31 cellular contexts compared by ENCODE assay signal in the genomic region with DNA sequence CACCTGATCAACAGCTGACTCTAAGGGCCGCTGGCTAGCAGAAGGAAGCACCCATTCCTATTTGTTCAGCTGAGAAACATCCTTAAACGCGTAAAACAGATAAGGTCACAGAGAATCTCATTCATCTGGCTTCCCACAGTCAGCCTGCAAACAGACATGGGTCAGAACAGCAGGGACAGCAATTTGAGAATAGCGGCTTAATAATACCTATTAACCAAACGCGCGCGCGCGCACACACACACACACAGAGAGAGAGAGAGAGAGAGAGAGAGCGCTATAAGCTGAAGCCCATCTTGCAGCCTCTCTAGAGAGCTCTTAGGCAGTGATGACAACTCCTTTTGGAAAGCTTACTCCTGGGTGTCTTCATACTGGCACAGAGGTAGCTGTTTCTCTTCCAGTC. TPM values are rescaled to one million over a fixed set of nuclear protein-coding genes. Genes with fewer than 3 reads are reported as not detected.
"Had no signal": no experiment of that assay in that cellular context is flagged by ENCODE, and none has a peak within 500 bp of the region (broad histone marks: within the 10 kb centered on the region; RNA-seq: fewer than 3 reads in every experiment).

No MANE protein-coding gene starts in this region.

- ATAC-seq: gastrocnemius medialis; naive thymus-derived CD8-positive, alpha-beta T cell; right lobe of liver; stimulated activated naive CD8-positive, alpha-beta T cell treated with anti-CD3 and anti-CD28 coated beads, Interleukin-15, Interleukin-2, amounts not matched to agents 100 U/mL and 50 U/mL, for 24 hours; WTC11 had no signal

- H3K36me3 Mint-ChIP-seq: activated naive CD4-positive, alpha-beta T cell treated with anti-CD3 and anti-CD28 coated beads, Interleukin-2, amount 10 ng/mL, durations not matched to agents 7 days and 5 days; activated naive CD8-positive, alpha-beta T cell treated with anti-CD3 and anti-CD28 coated beads, Interleukin-2, amount 10 ng/mL, durations not matched to agents 7 days and 5 days had no signal

- H3K4me3 ChIP-seq: ascending aorta, cardiac muscle cell, colonic mucosa, gastrocnemius medialis, hepatocyte, neural progenitor cell, right lobe of liver, testis, transverse colon, uterus had no signal

- H3K27me3 Mint-ChIP-seq: activated CD4-positive, alpha-beta memory T cell treated with anti-CD3 and anti-CD28 coated beads, Interleukin-2, amount 10 ng/mL, durations not matched to agents 7 days and 5 days; activated CD4-positive, alpha-beta T cell treated with anti-CD3 and anti-CD28 coated beads, Interleukin-2, amount 10 ng/mL, durations not matched to agents 7 days and 5 days; activated naive CD4-positive, alpha-beta T cell treated with anti-CD3 and anti-CD28 coated beads, Interleukin-2, amount 10 ng/mL, durations not matched to agents 7 days and 5 days; activated naive CD8-positive, alpha-beta T cell treated with anti-CD3 and anti-CD28 coated beads, Interleukin-2, amount 10 ng/mL, durations not matched to agents 7 days and 5 days; activated T-cell treated with anti-CD3 and anti-CD28 coated beads, Interleukin-2, amount 50 U/mL, for 24 hours had no signal

- DNase-seq: activated CD4-positive, alpha-beta memory T cell treated with anti-CD3 and anti-CD28 coated beads, Interleukin-2, amount 10 ng/mL, durations not matched to agents 7 days and 5 days; activated CD4-positive, alpha-beta T cell treated with anti-CD3 and anti-CD28 coated beads for 1 hour; activated CD4-positive, alpha-beta T cell treated with anti-CD3 and anti-CD28 coated beads, Interleukin-2, amount 10 ng/mL, durations not matched to agents 7 days and 5 days; activated CD8-positive, alpha-beta memory T cell treated with anti-CD3 and anti-CD28 coated beads, Interleukin-2, amount 50 U/mL, for 48 hours; activated gamma-delta T cell; activated naive CD4-positive, alpha-beta T cell treated with anti-CD3 and anti-CD28 coated beads, Interleukin-2, amount 10 ng/mL, durations not matched to agents 7 days and 5 days; activated naive CD8-positive, alpha-beta T cell treated with anti-CD3 and anti-CD28 coated beads, Interleukin-2, amount 10 ng/mL, durations not matched to agents 7 days and 5 days; activated T-cell treated with anti-CD3 and anti-CD28 coated beads, Interleukin-2, amount 50 U/mL, for 24 hours; cerebellar nuclear complex; colonic mucosa; effector CD8-positive, alpha-beta T cell; gastrocnemius medialis; glutamatergic neuron; kidney; naive thymus-derived CD8-positive, alpha-beta T cell; occipital lobe; right lobe of liver; stimulated activated CD4-positive, alpha-beta T cell treated with anti-CD3 and anti-CD28 coated beads, Interleukin-4, amount 100 ng/mL, for 1 hour; stimulated activated naive CD8-positive, alpha-beta T cell treated with anti-CD3 and anti-CD28 coated beads, Interleukin-15, Interleukin-2, amounts not matched to agents 100 U/mL and 50 U/mL, for 24 hours; testis; transverse colon; uterus had no signal

- H3K9me3 Mint-ChIP-seq: activated naive CD8-positive, alpha-beta T cell treated with anti-CD3 and anti-CD28 coated beads, Interleukin-2, amount 10 ng/mL, durations not matched to agents 7 days and 5 days had no signal

- H3K9me3 ChIP-seq: ascending aorta, colonic mucosa, gastrocnemius medialis, right lobe of liver, testis, transverse colon, uterus had no signal

- H3K9ac ChIP-seq: neural progenitor cell had no signal

- H3K4me1 Mint-ChIP-seq: activated CD4-positive, alpha-beta memory T cell treated with anti-CD3 and anti-CD28 coated beads, Interleukin-2, amount 10 ng/mL, durations not matched to agents 7 days and 5 days; activated CD4-positive, alpha-beta T cell treated with anti-CD3 and anti-CD28 coated beads, Interleukin-2, amount 10 ng/mL, durations not matched to agents 7 days and 5 days; activated naive CD4-positive, alpha-beta T cell treated with anti-CD3 and anti-CD28 coated beads, Interleukin-2, amount 10 ng/mL, durations not matched to agents 7 days and 5 days; activated naive CD8-positive, alpha-beta T cell treated with anti-CD3 and anti-CD28 coated beads, Interleukin-2, amount 10 ng/mL, durations not matched to agents 7 days and 5 days; naive thymus-derived CD8-positive, alpha-beta T cell had no signal

- H3K36me3 ChIP-seq: ascending aorta, cardiac muscle cell, colonic mucosa, gastrocnemius medialis, neural progenitor cell, right lobe of liver, transverse colon, uterus had no signal

- H3K27ac Mint-ChIP-seq: activated CD4-positive, alpha-beta memory T cell treated with anti-CD3 and anti-CD28 coated beads, Interleukin-2, amount 10 ng/mL, durations not matched to agents 7 days and 5 days; activated CD4-positive, alpha-beta T cell treated with anti-CD3 and anti-CD28 coated beads, Interleukin-2, amount 10 ng/mL, durations not matched to agents 7 days and 5 days; activated naive CD4-positive, alpha-beta T cell treated with anti-CD3 and anti-CD28 coated beads, Interleukin-2, amount 10 ng/mL, durations not matched to agents 7 days and 5 days; activated naive CD8-positive, alpha-beta T cell treated with anti-CD3 and anti-CD28 coated beads, Interleukin-2, amount 10 ng/mL, durations not matched to agents 7 days and 5 days; activated T-cell treated with anti-CD3 and anti-CD28 coated beads, Interleukin-2, amount 50 U/mL, for 24 hours; brain; naive thymus-derived CD8-positive, alpha-beta T cell; neural progenitor cell; WTC11 had no signal

- H3K27me3 ChIP-seq: ascending aorta, colonic mucosa, gastrocnemius medialis, right lobe of liver, testis, transverse colon, uterus had no signal

- H3K27ac ChIP-seq: ascending aorta, cardiac muscle cell, colonic mucosa, gastrocnemius medialis, hepatocyte, neural progenitor cell, right lobe of liver, testis, transverse colon, uterus had no signal

- H3K4me3 Mint-ChIP-seq: activated CD4-positive, alpha-beta memory T cell treated with anti-CD3 and anti-CD28 coated beads, Interleukin-2, amount 10 ng/mL, durations not matched to agents 7 days and 5 days; activated CD4-positive, alpha-beta T cell treated with anti-CD3 and anti-CD28 coated beads, Interleukin-2, amount 10 ng/mL, durations not matched to agents 7 days and 5 days; activated naive CD4-positive, alpha-beta T cell treated with anti-CD3 and anti-CD28 coated beads, Interleukin-2, amount 10 ng/mL, durations not matched to agents 7 days and 5 days; activated naive CD8-positive, alpha-beta T cell treated with anti-CD3 and anti-CD28 coated beads, Interleukin-2, amount 10 ng/mL, durations not matched to agents 7 days and 5 days; activated T-cell treated with anti-CD3 and anti-CD28 coated beads, Interleukin-2, amount 50 U/mL, for 24 hours; brain; naive thymus-derived CD8-positive, alpha-beta T cell; neural progenitor cell; WTC11 had no signal

- H3K4me1 ChIP-seq: ascending aorta, colonic mucosa, gastrocnemius medialis, right lobe of liver, testis, transverse colon, uterus had no signal

RNA-seq across cellular contexts. Expression of a gene that starts 26.4 kb away (rescaled TPM):
- total RNA-seq: activated CD4-positive, alpha-beta memory T cell treated with anti-CD3 and anti-CD28 coated beads, Interleukin-2, amount 10 ng/mL, durations not matched to agents 7 days and 5 days; activated CD4-positive, alpha-beta T cell treated with anti-CD3 and anti-CD28 coated beads, Interleukin-2, amount 10 ng/mL, durations not matched to agents 7 days and 5 days; activated naive CD8-positive, alpha-beta T cell treated with anti-CD3 and anti-CD28 coated beads, Interleukin-2, amount 10 ng/mL, durations not matched to agents 7 days and 5 days; ascending aorta; dermis microvascular lymphatic vessel endothelial cell; gastrocnemius medialis; lower leg skin; naive thymus-derived CD8-positive, alpha-beta T cell; pulmonary artery endothelial cell had no signal
- polyA plus RNA-seq: cardiac muscle cell; naive thymus-derived CD8-positive, alpha-beta T cell had no signal
